ENCODE assay signal across 8 cellular contexts in the genomic region with DNA sequence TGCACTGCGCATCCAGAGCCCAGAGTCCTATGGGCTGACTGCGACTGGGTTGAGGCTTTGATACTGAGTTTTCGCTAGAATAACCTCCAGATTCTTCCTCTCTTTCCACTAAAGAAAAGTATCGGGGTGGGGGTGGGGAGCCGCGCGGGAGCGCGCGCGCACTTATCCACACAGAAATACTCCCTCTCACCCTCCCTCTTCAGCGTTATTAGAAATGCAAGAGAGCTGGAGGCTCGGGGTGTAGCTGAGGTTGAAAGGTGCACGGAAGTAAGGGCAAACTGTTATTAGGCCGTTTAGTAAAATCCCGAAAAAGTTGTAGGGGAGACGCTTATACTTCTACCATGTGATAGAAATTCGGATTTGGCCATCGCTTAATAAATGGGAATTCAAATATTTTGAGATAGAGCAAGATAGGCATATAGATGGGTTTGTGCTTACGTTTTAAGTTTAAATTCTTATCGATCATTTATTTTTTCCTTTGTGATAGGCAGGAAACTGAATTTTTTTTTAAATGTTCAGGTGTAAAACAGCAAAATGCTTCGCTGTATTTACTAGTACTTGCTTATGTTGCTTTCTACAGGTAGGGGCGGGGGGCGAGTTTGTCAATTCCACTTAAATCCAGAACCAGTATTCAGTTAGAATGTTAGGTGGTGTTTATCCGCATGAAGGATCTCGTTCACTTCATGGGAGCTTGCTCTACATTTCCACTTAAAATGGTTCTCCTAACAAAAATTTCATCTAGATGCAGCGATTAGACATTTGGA. TPM values are rescaled to one million over a fixed set of nuclear protein-coding genes. Genes with fewer than 3 reads are reported as not detected.
DNase-seq lines count a peak whose midpoint lies in the region; ATAC-seq and TF ChIP-seq lines count a peak whose summit lies in the region.

No MANE protein-coding gene starts in this region.

- H4K20me1 ChIP-seq in hepatocyte (ENCODE audit: insufficient read depth, poor library complexity, severe bottlenecking), result peaks cover 47% of the 10 kb centered on the region

- H3K36me3 ChIP-seq in ascending aorta, result no peaks in the 10 kb centered on the region
- H3K36me3 ChIP-seq in hepatocyte (replicated peaks; ENCODE audit: insufficient read depth, low read depth), result no peaks in the 10 kb centered on the region
- no peaks in the 10 kb centered on the region for H3K36me3 ChIP-seq in psoas muscle (ENCODE audit: insufficient read depth in 1 of 2, low read depth in 1 of 2)

- WGBS in hepatocyte (ENCODE audit: low lambda C conversion rate, missing lambda C conversion rate), result under 1% methylated on average over 27 of the region's 27 CpGs
- WGBS in psoas muscle, 3 donors, result 3 to 4% (median 3%) methylated on average over 27 of the region's 27 CpGs

- POLR2A ChIA-PET in HEK293T (lab: Yijun Ruan, JAX), result interaction anchor here (0.6 to 1.3 kb wide), 4 partner anchors 19 to 659 kb away, joined by 3 to 7 read pairs (median 4); a partner anchor contains a TSS

- ATAC-seq in psoas muscle (peak in 1 of 4 donors; percentile 9), GM18870 (IDR thresholded peaks at IDR 0.05; ENCODE audit: unreplicated experiment) (no peak), HG03469 (IDR thresholded peaks at IDR 0.05; ENCODE audit: unreplicated experiment) (no peak)

- H3K4me1 ChIP-seq in ascending aorta, result peaks cover 0 to 42% of the 10 kb centered on the region in 2 donors
- H3K4me1 ChIP-seq in hepatocyte (ENCODE audit: insufficient read depth), result peaks cover 22% of the 10 kb centered on the region
- peaks cover 31% of the 10 kb centered on the region for H3K4me1 ChIP-seq in psoas muscle

- TF ChIP-seq CTCF in ascending aorta (IDR thresholded peaks at IDR 0.05) (no peak), hepatocyte (IDR thresholded peaks at IDR 0.05; ENCODE audit: poor library complexity) (no peak), psoas muscle (IDR thresholded peaks at IDR 0.05) (no peak)

- peak overlapping the region; percentile 81 for H3K4me2 ChIP-seq in hepatocyte

- intact Hi-C loops in ascending aorta (cut with DNase I) (loop anchor here (2.0 to 10.0 kb wide), 11 partner anchors 49 to 1984 kb away; a partner anchor contains a TSS), psoas muscle (cut with DNase I) (loop anchor here (5.0 to 10.0 kb wide), 5 partner anchors 143 to 563 kb away; no protein-coding TSS in a partner anchor)

- no peaks in the 10 kb centered on the region for H3K27me3 ChIP-seq in ascending aorta
- no peaks in the 10 kb centered on the region for H3K27me3 ChIP-seq in hepatocyte
- H3K27me3 ChIP-seq in psoas muscle (ENCODE audit: insufficient read depth in 3 of 3, low read length in 2 of 3), result no peaks in the 10 kb centered on the region

- H3K9me3 ChIP-seq in ascending aorta (no peaks in the 10 kb centered on the region), hepatocyte (ENCODE audit: low read depth) (no peaks in the 10 kb centered on the region), psoas muscle (no peaks in the 10 kb centered on the region)

- DNase-seq in DMS79 treated with DMSO at 0.1 percent for 48 hours (lab: John Stamatoyannopoulos, UW) (peak; percentile 87), HEK293T (ENCODE audit: extremely low spot score) (peak; percentile 10), NCI-H69 (lab: John Stamatoyannopoulos, UW) (peak; percentile 83), ascending aorta (ENCODE audit: low spot score in 2 of 2) (peak in 1 of 2 donors; percentile 63), hepatocyte (ENCODE audit: low spot score) (peak; percentile 64), psoas muscle (peak in 1 of 2 donors; percentile 26)

- peaks cover 73% of the 10 kb centered on the region for H3K79me2 ChIP-seq in hepatocyte

- H3K4me3 ChIP-seq in ascending aorta, result peak overlapping the region; percentile 64 to 82
- H3K4me3 ChIP-seq in hepatocyte, result peak overlapping the region; percentile 59
- peak overlapping the region; percentile 90 for H3K4me3 ChIP-seq in psoas muscle

- H3K27ac ChIP-seq in ascending aorta (peak overlapping the region; percentile 92 to 97), hepatocyte (peak overlapping the region; percentile 99), psoas muscle (peak overlapping the region; percentile 95)

- CTCF ChIA-PET in HEK293T (lab: Yijun Ruan, JAX), result no interaction called here

- peak overlapping the region; percentile 45 for H2AFZ ChIP-seq in hepatocyte

- no peaks in the 10 kb centered on the region for H3K9me2 ChIP-seq in hepatocyte (replicated peaks; ENCODE audit: insufficient read depth)

TF ChIP-seq in HEK293T, 16 proteins besides CTCF, POLR2A, EP300 and RAD21:
- TF ChIP-seq FOXK2 (IDR thresholded peaks at IDR 0.05), result no peak
- no peak for TF ChIP-seq SUZ12 (IDR thresholded peaks at IDR 0.05)
- no peak for TF ChIP-seq ELF4 (IDR thresholded peaks at IDR 0.05)
- TF ChIP-seq FOXM1 (IDR thresholded peaks at IDR 0.05; ENCODE audit: borderline replicate concordance), result no peak
- TF ChIP-seq L3MBTL2 (conservative IDR thresholded peaks at IDR 0.05), result no peak
- TF ChIP-seq, protein P1, sequence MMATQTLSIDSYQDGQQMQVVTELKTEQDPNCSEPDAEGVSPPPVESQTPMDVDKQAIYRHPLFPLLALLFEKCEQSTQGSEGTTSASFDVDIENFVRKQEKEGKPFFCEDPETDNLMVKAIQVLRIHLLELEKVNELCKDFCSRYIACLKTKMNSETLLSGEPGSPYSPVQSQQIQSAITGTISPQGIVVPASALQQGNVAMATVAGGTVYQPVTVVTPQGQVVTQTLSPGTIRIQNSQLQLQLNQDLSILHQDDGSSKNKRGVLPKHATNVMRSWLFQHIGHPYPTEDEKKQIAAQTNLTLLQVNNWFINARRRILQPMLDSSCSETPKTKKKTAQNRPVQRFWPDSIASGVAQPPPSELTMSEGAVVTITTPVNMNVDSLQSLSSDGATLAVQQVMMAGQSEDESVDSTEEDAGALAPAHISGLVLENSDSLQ (IDR thresholded peaks at IDR 0.05), result no peak
TF ChIP-seq in HEK293T: peak in this region for 0.

RNA-seq across cellular contexts. Expression of a gene that starts 1.1 kb away (rescaled TPM):
- total RNA-seq in ascending aorta (32.6 TPM), hepatocyte (136 and 144 TPM in 2 replicates), psoas muscle (10 to 100 TPM; 56.9 to 81.8 (median 64.4) TPM)
- polyA plus RNA-seq in hepatocyte (14.2 and 16.5 TPM in 2 replicates), psoas muscle (10 to 100 TPM; 12.8 to 34.7 (median 34.3) TPM)
